ENCODE assay signal across 9 cellular contexts in the genomic region with DNA sequence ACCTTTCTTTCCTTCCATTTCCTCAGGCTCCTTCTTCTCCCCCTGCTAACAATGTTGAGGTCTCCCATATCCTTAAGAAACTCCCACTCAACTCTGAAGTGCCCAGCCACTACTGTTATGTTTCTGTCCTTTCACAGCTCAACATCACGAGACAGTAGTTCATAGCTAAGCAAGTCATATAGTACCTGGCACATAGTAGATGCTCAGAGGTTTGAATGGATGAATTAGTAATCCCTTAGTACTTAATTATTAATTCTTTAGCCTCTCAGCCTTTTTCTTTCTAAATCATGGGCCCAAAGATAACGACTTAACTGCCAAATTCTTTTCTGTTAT. TPM values are rescaled to one million over a fixed set of nuclear protein-coding genes. Genes with fewer than 3 reads are reported as not detected.
A peak's percentile ranks its signal among the peaks of the same experiment; 100 is the strongest.
DNase-seq lines count a peak whose midpoint lies in the region; ATAC-seq, FAIRE-seq and TF ChIP-seq lines count a peak whose summit lies in the region.
"Had no signal": no experiment of that assay in that cellular context is flagged by ENCODE, and none has a peak within 500 bp of the region (broad histone marks: within the 10 kb centered on the region; RNA-seq: fewer than 3 reads in every experiment).

No MANE protein-coding gene starts in this region.

- no peaks in the 10 kb centered on the region for H3K4me1 ChIP-seq in pancreas
- H3K4me1 ChIP-seq: SJSA1 had no signal

- POLR2A ChIA-PET in activated CD8-positive, alpha-beta T cell treated with anti-CD3 and anti-CD28 coated beads for 36 hours (lab: Charles Lee) = interaction anchor here (0.7 to 0.9 kb wide), 3 partner anchors 20 to 260 kb away, joined by 3 to 5 read pairs (median 3); partner anchors contain the start of gene CSGALNACT2

- 85 to 87% methylated on average over 2 of the region's 2 CpGs for WGBS in pancreas, 2 donors

- H3K4me3 ChIP-seq in pancreas = no peak overlapping the region
- H3K4me3 ChIP-seq: SJSA1 had no signal

- H3K9me3 ChIP-seq in pancreas = no peaks in the 10 kb centered on the region
- H3K9me3 ChIP-seq: SJSA1 had no signal

- H3K27me3 ChIP-seq in pancreas = no peaks in the 10 kb centered on the region
- H3K27me3 ChIP-seq: SJSA1 had no signal

- ATAC-seq in HG02798 (IDR thresholded peaks at IDR 0.05; ENCODE audit: poor library complexity, unreplicated experiment) (peak; percentile 69), left colon (no peak), pancreas (no peak), Right ventricle myocardium inferior (no peak)
- ATAC-seq in activated CD8-positive, alpha-beta T cell treated with anti-CD3 and anti-CD28 coated beads for 36 hours = peak; percentile 86
- ATAC-seq in stimulated activated effector memory CD8-positive, alpha-beta T cell treated with anti-CD3 and anti-CD28 coated beads, Interleukin-12 subunit alpha, Interleukin-12 subunit beta, amount 100 ng/mL, for 72 hours = peak; percentile 92

- TF ChIP-seq CTCF in activated CD8-positive, alpha-beta T cell treated with anti-CD3 and anti-CD28 coated beads for 36 hours (IDR thresholded peaks at IDR 0.05) = no peak
- no peak for TF ChIP-seq CTCF in pancreas (IDR thresholded peaks at IDR 0.05)

- H3K4me1 Mint-ChIP-seq in activated T-cell treated with anti-CD3 and anti-CD28 coated beads, Interleukin-2, amount 50 U/mL, for 24 hours (ENCODE audit: low read depth) = peaks cover 66% of the 10 kb centered on the region
- peaks cover 55% of the 10 kb centered on the region for H3K4me1 Mint-ChIP-seq in activated CD8-positive, alpha-beta T cell treated with anti-CD3 and anti-CD28 coated beads for 36 hours (ENCODE audit: low read depth)
- H3K4me1 Mint-ChIP-seq in stimulated activated effector memory CD8-positive, alpha-beta T cell treated with anti-CD3 and anti-CD28 coated beads, Interleukin-12 subunit alpha, Interleukin-12 subunit beta, amount 100 ng/mL, for 72 hours = peaks cover 48% of the 10 kb centered on the region

- no peak for FAIRE-seq in pancreas (lab: Jason Lieb, UNC)

- intact Hi-C loops in activated CD8-positive, alpha-beta T cell treated with anti-CD3 and anti-CD28 coated beads for 36 hours (cut with micrococcal nuclease) = loop anchor here (2.0 kb wide), 1 partner anchor 22 kb away; the partner anchor contains the start of gene CSGALNACT2
- intact Hi-C loops in left colon (cut with DNase I, micrococcal nuclease) (no loop called here), pancreas (cut with DNase I) (no loop called here), Right ventricle myocardium inferior (cut with DNase I) (no loop called here)

- peak overlapping the region; percentile 43 for H3K4me3 Mint-ChIP-seq in activated T-cell treated with anti-CD3 and anti-CD28 coated beads, Interleukin-2, amount 50 U/mL, for 24 hours
- no peak overlapping the region for H3K4me3 Mint-ChIP-seq in activated CD8-positive, alpha-beta T cell treated with anti-CD3 and anti-CD28 coated beads for 36 hours
- H3K4me3 Mint-ChIP-seq in stimulated activated effector memory CD8-positive, alpha-beta T cell treated with anti-CD3 and anti-CD28 coated beads, Interleukin-12 subunit alpha, Interleukin-12 subunit beta, amount 100 ng/mL, for 72 hours = peak overlapping the region; percentile 18

- H3K36me3 ChIP-seq in pancreas = no peaks in the 10 kb centered on the region

- no peak overlapping the region for H3K27ac ChIP-seq in pancreas
- H3K27ac ChIP-seq: SJSA1 had no signal

- H3K27ac Mint-ChIP-seq in activated T-cell treated with anti-CD3 and anti-CD28 coated beads, Interleukin-2, amount 50 U/mL, for 24 hours = peak overlapping the region; percentile 97
- peak overlapping the region; percentile 89 for H3K27ac Mint-ChIP-seq in activated CD8-positive, alpha-beta T cell treated with anti-CD3 and anti-CD28 coated beads for 36 hours
- peak overlapping the region; percentile 93 for H3K27ac Mint-ChIP-seq in stimulated activated effector memory CD8-positive, alpha-beta T cell treated with anti-CD3 and anti-CD28 coated beads, Interleukin-12 subunit alpha, Interleukin-12 subunit beta, amount 100 ng/mL, for 72 hours

- CTCF ChIA-PET in activated CD8-positive, alpha-beta T cell treated with anti-CD3 and anti-CD28 coated beads for 36 hours (lab: Charles Lee) = interaction anchor here (1.1 to 2.1 kb wide), 5 partner anchors 9 to 44 kb away, joined by 3 to 6 read pairs (median 3); no protein-coding TSS in a partner anchor

- DNase-seq in activated T-cell treated with anti-CD3 and anti-CD28 coated beads, Interleukin-2, amount 50 U/mL, for 24 hours = no peak
- no peak for DNase-seq in activated T-cell treated with anti-CD3 and anti-CD28 coated beads, Interleukin-2, amount 50 U/mL, for 1 hour
- DNase-seq in activated CD8-positive, alpha-beta T cell treated with anti-CD3 and anti-CD28 coated beads for 36 hours = peak; percentile 52
- no peak for DNase-seq in stimulated activated effector memory CD8-positive, alpha-beta T cell treated with anti-CD3 and anti-CD28 coated beads, Interleukin-12 subunit alpha, Interleukin-12 subunit beta, amount 100 ng/mL, for 72 hours (ENCODE audit: low spot score in 2 of 2)
- DNase-seq in left colon = no peak
- no peak for DNase-seq in pancreas
- no peak for DNase-seq in Right ventricle myocardium inferior (ENCODE audit: missing footprints)

- no peaks in the 10 kb centered on the region for H3K9me3 Mint-ChIP-seq in activated T-cell treated with anti-CD3 and anti-CD28 coated beads, Interleukin-2, amount 50 U/mL, for 24 hours
- H3K9me3 Mint-ChIP-seq in activated CD8-positive, alpha-beta T cell treated with anti-CD3 and anti-CD28 coated beads for 36 hours = no peaks in the 10 kb centered on the region
- no peaks in the 10 kb centered on the region for H3K9me3 Mint-ChIP-seq in stimulated activated effector memory CD8-positive, alpha-beta T cell treated with anti-CD3 and anti-CD28 coated beads, Interleukin-12 subunit alpha, Interleukin-12 subunit beta, amount 100 ng/mL, for 72 hours

- peaks cover 77% of the 10 kb centered on the region for H3K36me3 Mint-ChIP-seq in activated T-cell treated with anti-CD3 and anti-CD28 coated beads, Interleukin-2, amount 50 U/mL, for 24 hours (ENCODE audit: low read depth)
- H3K36me3 Mint-ChIP-seq in activated CD8-positive, alpha-beta T cell treated with anti-CD3 and anti-CD28 coated beads for 36 hours (ENCODE audit: low read depth) = peaks cover 35% of the 10 kb centered on the region
- peaks cover 84% of the 10 kb centered on the region for H3K36me3 Mint-ChIP-seq in stimulated activated effector memory CD8-positive, alpha-beta T cell treated with anti-CD3 and anti-CD28 coated beads, Interleukin-12 subunit alpha, Interleukin-12 subunit beta, amount 100 ng/mL, for 72 hours

- H3K27me3 Mint-ChIP-seq in activated T-cell treated with anti-CD3 and anti-CD28 coated beads, Interleukin-2, amount 50 U/mL, for 24 hours = no peaks in the 10 kb centered on the region
- no peaks in the 10 kb centered on the region for H3K27me3 Mint-ChIP-seq in activated CD8-positive, alpha-beta T cell treated with anti-CD3 and anti-CD28 coated beads for 36 hours

RNA-seq across cellular contexts. Expression of gene CSGALNACT2, which starts 22.6 kb away (rescaled TPM):
- total RNA-seq in activated CD8-positive, alpha-beta T cell treated with anti-CD3 and anti-CD28 coated beads for 36 hours = 10 to 100 TPM; 15.3 to 15.5 TPM
- total RNA-seq in left colon (1 to 10 TPM; 4.7 to 6.7 TPM), pancreas (1 to 10 TPM; 3.1 to 8.6 (median 5.1) TPM), Right ventricle myocardium inferior (8.1 TPM)
- 1 to 10 TPM; 2.3 to 5.2 TPM for polyA plus RNA-seq in pancreas

Comparison
In these comparisons a context has a peak if more than half of its experiments do, and no peak if none do; other contexts are left out.
1. ATAC-seq: peak in HG02798 (single experiment), activated CD8-positive, alpha-beta T cell treated with anti-CD3 and anti-CD28 coated beads for 36 hours (single experiment) and stimulated activated effector memory CD8-positive, alpha-beta T cell treated with anti-CD3 and anti-CD28 coated beads, Interleukin-12 subunit alpha, Interleukin-12 subunit beta, amount 100 ng/mL, for 72 hours (single experiment); none in left colon (single experiment), pancreas (0 of 4) and Right ventricle myocardium inferior (single experiment).
2. Peak in every context shown above with its lines, with median percentiles within 50 percentile points of each other: H3K27ac Mint-ChIP-seq.